Comparison of ENCODE assay signal across 29 cellular contexts in genomic region chr2:235981629-235982028, GRCh38.
A peak's percentile ranks its signal among the peaks of the same experiment; 100 is the strongest.
DNase-seq lines count a peak whose midpoint lies in the region; ATAC-seq and TF ChIP-seq lines count a peak whose summit lies in the region.
"Had no signal": no experiment of that assay in that cellular context is flagged by ENCODE, and none has a peak within 500 bp of the region (broad histone marks: within the 10 kb centered on the region; RNA-seq: fewer than 3 reads in every experiment).

No MANE protein-coding gene starts in this region.

- H3K4me3 ChIP-seq in heart left ventricle = no peak overlapping the region
- H3K4me3 ChIP-seq: BLaER1 treated with 17β-estradiol and CSF1 and Interleukin-3, amounts not matched to agents 10 nM and 100 nM; K562; upper lobe of right lung had no signal

- TF ChIP-seq POLR2A in heart left ventricle (IDR thresholded peaks at IDR 0.05) = no peak

- 79 to 88% (median 85%) methylated on average over 15 of the region's 15 CpGs for WGBS in heart left ventricle, 4 donors

- peak; percentile 27 for DNase-seq in Right ventricle myocardium inferior (ENCODE audit: missing footprints)
- no peak for DNase-seq in heart left ventricle
- peak; percentile 42 for DNase-seq in iPS DF 19.7 (ENCODE audit: low read depth, low spot score)
- no peak for DNase-seq in substantia nigra (lab: John Stamatoyannopoulos, UW)
- no peak for DNase-seq in activated CD8-positive, alpha-beta memory T cell treated with anti-CD3 and anti-CD28 coated beads, Interleukin-2, amount 50 U/mL, for 4 hours
- no peak for DNase-seq in midbrain (lab: John Stamatoyannopoulos, UW)
- DNase-seq: activated CD4-positive, alpha-beta memory T cell treated with anti-CD3 and anti-CD28 coated beads for 36 hours; activated naive CD4-positive, alpha-beta T cell treated with Interleukin-2 at 50 U/mL for 16 hours; GOT3; naive B cell; NCI-H1048; NCI-H1694; NCI-H2171; NCI-H524; NK-92 treated with Interleukin-12 subunit alpha and Interleukin-12 subunit beta, amount 100 ng/mL, for 24 hours; Right ventricle myocardium superior; T-helper 17 cell; upper lobe of right lung had no signal

- no peak for ATAC-seq in Right ventricle myocardium inferior
- no peak for ATAC-seq in heart left ventricle
- no peak for ATAC-seq in GM18861 (IDR thresholded peaks at IDR 0.05; ENCODE audit: unreplicated experiment)
- ATAC-seq: activated CD4-positive, CD25-positive, alpha-beta regulatory T cell treated with anti-CD3 and anti-CD28 coated beads, Interleukin-2, amount 50 U/mL, for 24 hours; K562; SK-N-SH treated with all-trans-retinoic acid at 6 μM for 48 hours; stimulated activated effector memory CD8-positive, alpha-beta T cell treated with anti-CD3 and anti-CD28 coated beads, Interleukin-12 subunit alpha, Interleukin-12 subunit beta, amount 100 ng/mL, for 72 hours; T-helper 17 cell; upper lobe of right lung had no signal

- peaks cover 0 to under 1% (median 0%) of the 10 kb centered on the region in 9 donors for H3K36me3 ChIP-seq in heart left ventricle
- H3K36me3 ChIP-seq: upper lobe of right lung had no signal

- H3K27ac ChIP-seq in heart left ventricle = no peak overlapping the region
- H3K27ac ChIP-seq in substantia nigra (ENCODE audit: low read depth, low read length, poor library complexity, severe bottlenecking) = no peak overlapping the region
- H3K27ac ChIP-seq: 22Rv1; BLaER1 treated with 17β-estradiol and CSF1 and Interleukin-3, amounts not matched to agents 10 nM and 100 nM; upper lobe of right lung had no signal

- peaks cover 0 to 4% (median 0%) of the 10 kb centered on the region in 12 donors for H3K9me3 ChIP-seq in heart left ventricle
- H3K9me3 ChIP-seq: upper lobe of right lung had no signal

- intact Hi-C loops in Right ventricle myocardium inferior (cut with DNase I) = no loop called here
- intact Hi-C loops in heart left ventricle (cut with DNase I) = no loop called here

- H3K36me3 Mint-ChIP-seq in nephron (ENCODE audit: low read depth) = peaks cover 27% of the 10 kb centered on the region
- H3K36me3 Mint-ChIP-seq: activated CD4-positive, alpha-beta memory T cell treated with anti-CD3 and anti-CD28 coated beads for 36 hours; naive B cell; stimulated activated effector memory CD8-positive, alpha-beta T cell treated with anti-CD3 and anti-CD28 coated beads, Interleukin-12 subunit alpha, Interleukin-12 subunit beta, amount 100 ng/mL, for 72 hours had no signal

- no peak overlapping the region for H3K27ac Mint-ChIP-seq in nephron
- H3K27ac Mint-ChIP-seq: activated CD4-positive, alpha-beta memory T cell treated with anti-CD3 and anti-CD28 coated beads for 36 hours; dendritic cell treated with granulocyte-macrophage colony-stimulating factor and Interleukin-4, amounts not matched to agents 40 ng/mL and 50 ng/mL, for 4 days; mesothelial cell of epicardium; naive B cell; stimulated activated effector memory CD8-positive, alpha-beta T cell treated with anti-CD3 and anti-CD28 coated beads, Interleukin-12 subunit alpha, Interleukin-12 subunit beta, amount 100 ng/mL, for 72 hours; T-helper 17 cell had no signal

- peaks cover 0 to 12% (median 0%) of the 10 kb centered on the region in 12 donors for H3K4me1 ChIP-seq in heart left ventricle
- H3K4me1 ChIP-seq: upper lobe of right lung had no signal

- peaks cover 2% of the 10 kb centered on the region for H3K9me3 Mint-ChIP-seq in nephron
- H3K9me3 Mint-ChIP-seq: central memory CD8-positive, alpha-beta T cell; dendritic cell treated with granulocyte-macrophage colony-stimulating factor and Interleukin-4, amounts not matched to agents 40 ng/mL and 50 ng/mL, for 4 days; stimulated activated effector memory CD8-positive, alpha-beta T cell treated with anti-CD3 and anti-CD28 coated beads, Interleukin-12 subunit alpha, Interleukin-12 subunit beta, amount 100 ng/mL, for 72 hours had no signal

- no peak for TF ChIP-seq CTCF in heart left ventricle (IDR thresholded peaks at IDR 0.05)
- TF ChIP-seq CTCF in nephron (IDR thresholded peaks at IDR 0.05; ENCODE audit: unreplicated experiment in 3 of 3) = peak in 2 of 3 experiments; percentile 11 to 25

- no peaks in the 10 kb centered on the region for H3K27me3 ChIP-seq in heart left ventricle
- H3K27me3 ChIP-seq: BLaER1 treated with 17β-estradiol and CSF1 and Interleukin-3, amounts not matched to agents 10 nM and 100 nM; upper lobe of right lung had no signal

- peaks cover 36% of the 10 kb centered on the region for H3K4me1 Mint-ChIP-seq in nephron
- H3K4me1 Mint-ChIP-seq: naive B cell, T-helper 17 cell had no signal

- H3K27me3 Mint-ChIP-seq in nephron (ENCODE audit: low read depth) = no peaks in the 10 kb centered on the region
- H3K27me3 Mint-ChIP-seq: central memory CD8-positive, alpha-beta T cell; dendritic cell treated with granulocyte-macrophage colony-stimulating factor and Interleukin-4, amounts not matched to agents 40 ng/mL and 50 ng/mL, for 4 days; T-helper 17 cell had no signal

- H3K4me3 Mint-ChIP-seq in nephron = no peak overlapping the region
- H3K4me3 Mint-ChIP-seq: activated CD4-positive, alpha-beta memory T cell treated with anti-CD3 and anti-CD28 coated beads for 36 hours; central memory CD8-positive, alpha-beta T cell; dendritic cell treated with granulocyte-macrophage colony-stimulating factor and Interleukin-4, amounts not matched to agents 40 ng/mL and 50 ng/mL, for 4 days; mesothelial cell of epicardium; naive B cell; stimulated activated effector memory CD8-positive, alpha-beta T cell treated with anti-CD3 and anti-CD28 coated beads, Interleukin-12 subunit alpha, Interleukin-12 subunit beta, amount 100 ng/mL, for 72 hours; T-helper 17 cell had no signal

Comparison
In these comparisons a context has a peak if more than half of its experiments do, and no peak if none do; other contexts are left out.
1. DNase-seq: peak in Right ventricle myocardium inferior (single experiment) and iPS DF 19.7 (single experiment); none in heart left ventricle (0 of 5), substantia nigra (0 of 49), activated CD8-positive, alpha-beta memory T cell treated with anti-CD3 and anti-CD28 coated beads, Interleukin-2, amount 50 U/mL, for 4 hours (single experiment) and midbrain (single experiment).
2. CTCF ChIP-seq: peak in nephron (2 of 3); none in heart left ventricle (0 of 12).